In the genomic region with DNA sequence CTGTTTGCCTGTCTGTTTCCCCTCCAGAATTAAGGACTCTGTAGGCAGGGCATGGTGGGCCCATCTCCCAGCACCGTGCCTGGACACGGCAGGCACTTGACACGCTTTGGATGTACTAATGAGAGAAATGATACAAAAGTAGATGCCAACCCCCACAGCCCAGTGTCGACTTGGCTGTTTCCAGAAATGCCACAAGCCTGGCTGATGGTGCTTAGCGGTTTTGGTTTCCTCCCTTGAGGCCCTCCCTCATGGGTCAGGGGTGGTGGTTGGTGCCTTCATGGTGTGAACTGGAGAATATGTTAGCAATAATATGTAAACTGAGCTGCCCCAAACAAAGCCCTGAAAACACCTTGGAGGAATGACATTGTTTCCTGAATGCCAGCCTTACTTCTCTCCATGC, we compare ENCODE assay signal across 17 cellular contexts. TPM values are rescaled to one million over a fixed set of nuclear protein-coding genes. Genes with fewer than 3 reads are reported as not detected.
"Had no signal": no experiment of that assay in that cellular context is flagged by ENCODE, and none has a peak within 500 bp of the region (broad histone marks: within the 10 kb centered on the region; RNA-seq: fewer than 3 reads in every experiment).

No MANE protein-coding gene starts in this region.

- H3K27me3 ChIP-seq: adrenal gland, gastrocnemius medialis, heart left ventricle had no signal

- DNase-seq: activated CD4-positive, alpha-beta T cell treated with anti-CD3 and anti-CD28 coated beads for 36 hours; activated naive CD4-positive, alpha-beta T cell treated with anti-CD3 and anti-CD28 coated beads, Interleukin-2, amount 10 ng/mL, durations not matched to agents 7 days and 5 days; activated T-cell treated with anti-CD3 and anti-CD28 coated beads for 4 hours; adrenal gland; gastrocnemius medialis; heart left ventricle; lower lobe of right lung; stimulated activated CD4-positive, alpha-beta T cell treated with anti-CD3 and anti-CD28 coated beads, Interleukin-1b, Interleukin-23, amount 100 ng/mL, for 48 hours; WERI-Rb-1 had no signal

- H3K27ac ChIP-seq: adrenal gland, gastrocnemius medialis, heart left ventricle, lower lobe of right lung, WERI-Rb-1 had no signal

- H3K36me3 Mint-ChIP-seq: activated naive CD4-positive, alpha-beta T cell treated with anti-CD3 and anti-CD28 coated beads, Interleukin-2, amount 10 ng/mL, durations not matched to agents 7 days and 5 days; mesothelial cell of epicardium had no signal

- H3K9me3 Mint-ChIP-seq: activated naive CD4-positive, alpha-beta T cell treated with anti-CD3 and anti-CD28 coated beads, Interleukin-2, amount 10 ng/mL, durations not matched to agents 7 days and 5 days; activated T-helper 17 cell treated with anti-CD3 and anti-CD28 coated beads, Interleukin-2, amount 50 U/mL, for 72 hours; mesothelial cell of epicardium; neural crest cell had no signal

- ATAC-seq: activated CD4-positive, alpha-beta T cell treated with anti-CD3 and anti-CD28 coated beads for 36 hours; activated T-helper 17 cell treated with anti-CD3 and anti-CD28 coated beads, Interleukin-2, amount 50 U/mL, for 72 hours; gastrocnemius medialis; heart left ventricle; lower lobe of right lung had no signal

- H3K36me3 ChIP-seq: adrenal gland, gastrocnemius medialis, heart left ventricle, lower lobe of right lung, WERI-Rb-1 had no signal

- H3K27ac Mint-ChIP-seq: activated CD4-positive, alpha-beta T cell treated with anti-CD3 and anti-CD28 coated beads for 36 hours; activated naive CD4-positive, alpha-beta T cell treated with anti-CD3 and anti-CD28 coated beads, Interleukin-2, amount 10 ng/mL, durations not matched to agents 7 days and 5 days; activated T-helper 17 cell treated with anti-CD3 and anti-CD28 coated beads, Interleukin-2, amount 50 U/mL, for 72 hours; mesothelial cell of epicardium had no signal

- H3K4me1 ChIP-seq: adrenal gland, lower lobe of right lung had no signal

- H3K4me3 ChIP-seq: adrenal gland, gastrocnemius medialis, heart left ventricle, lower lobe of right lung had no signal

- H3K4me1 Mint-ChIP-seq: activated CD4-positive, alpha-beta T cell treated with anti-CD3 and anti-CD28 coated beads for 36 hours; activated T-helper 17 cell treated with anti-CD3 and anti-CD28 coated beads, Interleukin-2, amount 50 U/mL, for 72 hours; neural crest cell had no signal

- H3K9me3 ChIP-seq: adrenal gland, gastrocnemius medialis, heart left ventricle, lower lobe of right lung had no signal

- H3K4me3 Mint-ChIP-seq: activated CD4-positive, alpha-beta T cell treated with anti-CD3 and anti-CD28 coated beads for 36 hours; activated naive CD4-positive, alpha-beta T cell treated with anti-CD3 and anti-CD28 coated beads, Interleukin-2, amount 10 ng/mL, durations not matched to agents 7 days and 5 days; activated T-helper 17 cell treated with anti-CD3 and anti-CD28 coated beads, Interleukin-2, amount 50 U/mL, for 72 hours; mesothelial cell of epicardium; neural crest cell had no signal

RNA-seq across cellular contexts. Expression of gene ESRRB, which starts 55.5 kb away (rescaled TPM):
- total RNA-seq: activated CD8-positive, alpha-beta memory T cell treated with anti-CD3 and anti-CD28 coated beads for 36 hours; dermis microvascular lymphatic vessel endothelial cell; lower lobe of right lung; osteocyte; pulmonary artery endothelial cell; urinary bladder had no signal
